In the genomic region with DNA sequence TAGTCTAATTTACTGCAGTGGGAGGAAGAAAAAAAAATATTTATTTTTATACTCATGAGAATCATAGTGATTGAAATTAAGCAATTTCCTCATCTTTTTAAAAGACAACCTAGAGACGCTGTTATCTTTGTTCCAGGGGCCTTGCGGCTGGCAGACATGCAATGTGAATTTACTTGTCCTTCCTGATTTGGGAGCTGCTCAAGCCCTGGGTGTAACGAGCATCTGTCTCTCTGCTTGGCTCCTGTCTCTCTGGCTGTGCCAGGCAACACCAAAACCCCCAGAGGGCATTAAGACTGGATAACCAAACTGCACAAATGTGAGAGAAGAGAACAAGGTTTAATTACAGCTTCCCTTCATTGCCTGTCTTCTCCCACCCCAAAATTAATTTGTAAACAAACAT, we compare ENCODE assay signal across 16 cellular contexts.
"Had no signal": no experiment of that assay in that cellular context is flagged by ENCODE, and none has a peak within 500 bp of the region (broad histone marks: within the 10 kb centered on the region; RNA-seq: fewer than 3 reads in every experiment).

No MANE protein-coding gene starts in this region.

- H3K4me3 Mint-ChIP-seq: activated naive CD4-positive, alpha-beta T cell treated with anti-CD3 and anti-CD28 coated beads for 36 hours; activated T-cell treated with anti-CD3 and anti-CD28 coated beads, Interleukin-2, amount 50 U/mL, for 24 hours; natural killer cell had no signal

- DNase-seq: activated CD4-positive, alpha-beta T cell treated with anti-CD3 and anti-CD28 coated beads, Interleukin-2, amount 50 U/mL, for 48 hours; activated naive CD4-positive, alpha-beta T cell treated with anti-CD3 and anti-CD28 coated beads for 36 hours; activated T-cell treated with anti-CD3 and anti-CD28 coated beads, Interleukin-2, amount 50 U/mL, for 24 hours; body of pancreas; caudate nucleus; dorsolateral prefrontal cortex; foreskin fibroblast; islet precursor cell; left colon; lower lobe of right lung; natural killer cell; sigmoid colon; stimulated activated CD4-positive, alpha-beta T cell treated with anti-CD3 and anti-CD28 coated beads, Interleukin-4, amount 100 ng/mL, for 24 hours; stimulated activated naive CD4-positive, alpha-beta T cell; thyroid gland had no signal

- H3K9me3 Mint-ChIP-seq: activated T-cell treated with anti-CD3 and anti-CD28 coated beads, Interleukin-2, amount 50 U/mL, for 24 hours; activated T-helper 2 cell treated with anti-CD3 and anti-CD28 coated beads, Interferon-gamma antibody, Interleukin-2, Interleukin-4, amounts not matched to agents 10 μg/mL and 5 μg/mL and 100 μg/mL, durations not matched to agents 14 hours and 24 hours and 36 hours; natural killer cell had no signal

- H3K4me1 Mint-ChIP-seq: natural killer cell had no signal

- H3K36me3 Mint-ChIP-seq: natural killer cell had no signal

- H3K27ac Mint-ChIP-seq: activated naive CD4-positive, alpha-beta T cell treated with anti-CD3 and anti-CD28 coated beads for 36 hours; activated T-cell treated with anti-CD3 and anti-CD28 coated beads, Interleukin-2, amount 50 U/mL, for 24 hours; activated T-helper 2 cell treated with anti-CD3 and anti-CD28 coated beads, Interferon-gamma antibody, Interleukin-2, Interleukin-4, amounts not matched to agents 10 μg/mL and 5 μg/mL and 100 μg/mL, durations not matched to agents 14 hours and 24 hours and 36 hours; natural killer cell had no signal

- H3K27me3 Mint-ChIP-seq: activated T-cell treated with anti-CD3 and anti-CD28 coated beads, Interleukin-2, amount 50 U/mL, for 24 hours had no signal
